Comparison of ENCODE assay signal across 21 cellular contexts in genomic region chr17:31917065-31917529, GRCh38. TPM values are rescaled to one million over a fixed set of nuclear protein-coding genes. Genes with fewer than 3 reads are reported as not detected.
A peak's percentile ranks its signal among the peaks of the same experiment; 100 is the strongest.
DNase-seq lines count a peak whose midpoint lies in the region; ATAC-seq and TF ChIP-seq lines count a peak whose summit lies in the region.
"Had no signal": no experiment of that assay in that cellular context is flagged by ENCODE, and none has a peak within 500 bp of the region (broad histone marks: within the 10 kb centered on the region; RNA-seq: fewer than 3 reads in every experiment).

No MANE protein-coding gene starts in this region.

- no peaks in the 10 kb centered on the region for H3K9me3 Mint-ChIP-seq in stimulated activated effector memory CD8-positive, alpha-beta T cell treated with anti-CD3 and anti-CD28 coated beads, Interleukin-12 subunit alpha, Interleukin-12 subunit beta, amount 100 ng/mL, for 72 hours
- H3K9me3 Mint-ChIP-seq: activated T-cell treated with anti-CD3 and anti-CD28 coated beads, Interleukin-2, amount 50 U/mL, for 4 hours; CD4-positive, alpha-beta T cell; dendritic cell treated with granulocyte-macrophage colony-stimulating factor and Interleukin-4, amounts not matched to agents 40 ng/mL and 50 ng/mL, for 4 days had no signal

- H3K4me3 ChIP-seq in ascending aorta: peak overlapping the region; percentile 27 to 48
- H3K4me3 ChIP-seq: HAP-1 had no signal

- no peak overlapping the region for H3K4me3 Mint-ChIP-seq in stimulated activated effector memory CD8-positive, alpha-beta T cell treated with anti-CD3 and anti-CD28 coated beads, Interleukin-12 subunit alpha, Interleukin-12 subunit beta, amount 100 ng/mL, for 72 hours
- H3K4me3 Mint-ChIP-seq: activated T-cell treated with anti-CD3 and anti-CD28 coated beads, Interleukin-2, amount 50 U/mL, for 4 hours; CD4-positive, alpha-beta T cell; dendritic cell treated with granulocyte-macrophage colony-stimulating factor and Interleukin-4, amounts not matched to agents 40 ng/mL and 50 ng/mL, for 4 days had no signal

- H3K27ac ChIP-seq in ascending aorta: no peak overlapping the region
- H3K27ac ChIP-seq: 22Rv1, HL-60 had no signal

- intact Hi-C loops in ascending aorta (cut with DNase I): no loop called here

- peak; percentile 27 for DNase-seq in DMS53 (lab: John Stamatoyannopoulos, UW)
- DNase-seq in DMS53 treated with DMSO at 0.1 percent for 48 hours (lab: John Stamatoyannopoulos, UW; ENCODE audit: unreplicated experiment): no peak
- DNase-seq in ascending aorta (ENCODE audit: low spot score in 2 of 2): peak in 1 of 2 donors; percentile 37
- DNase-seq in left lobe of liver (ENCODE audit: low spot score): no peak
- no peak for DNase-seq in stimulated activated effector memory CD8-positive, alpha-beta T cell treated with anti-CD3 and anti-CD28 coated beads, Interleukin-12 subunit alpha, Interleukin-12 subunit beta, amount 100 ng/mL, for 72 hours (ENCODE audit: low spot score in 2 of 2)
- no peak for DNase-seq in NCI-H1092 treated with DMSO at 0.1 percent for 48 hours (lab: John Stamatoyannopoulos, UW)
- DNase-seq: activated CD4-positive, CD25-positive, alpha-beta regulatory T cell; activated T-cell treated with anti-CD3 and anti-CD28 coated beads, Interleukin-2, amount 50 U/mL, for 4 hours; amygdala; CD4-positive, alpha-beta T cell; NCI-H146; NCI-H446; OCI-M1; stimulated activated CD4-positive, alpha-beta T cell treated with anti-CD3 and anti-CD28 coated beads, Interleukin-1b, Interleukin-23, amount 100 ng/mL, for 48 hours had no signal

- no peaks in the 10 kb centered on the region for H3K4me1 ChIP-seq in ascending aorta

- no peaks in the 10 kb centered on the region for H3K4me1 Mint-ChIP-seq in stimulated activated effector memory CD8-positive, alpha-beta T cell treated with anti-CD3 and anti-CD28 coated beads, Interleukin-12 subunit alpha, Interleukin-12 subunit beta, amount 100 ng/mL, for 72 hours

- ATAC-seq in left lobe of liver (peak; percentile 93), GM19023 (IDR thresholded peaks at IDR 0.05; ENCODE audit: unreplicated experiment) (no peak), HG03469 (IDR thresholded peaks at IDR 0.05; ENCODE audit: unreplicated experiment) (no peak)
- ATAC-seq in stimulated activated effector memory CD8-positive, alpha-beta T cell treated with anti-CD3 and anti-CD28 coated beads, Interleukin-12 subunit alpha, Interleukin-12 subunit beta, amount 100 ng/mL, for 72 hours: peak; percentile 11

- H3K36me3 Mint-ChIP-seq in stimulated activated effector memory CD8-positive, alpha-beta T cell treated with anti-CD3 and anti-CD28 coated beads, Interleukin-12 subunit alpha, Interleukin-12 subunit beta, amount 100 ng/mL, for 72 hours: no peaks in the 10 kb centered on the region

- H3K27ac Mint-ChIP-seq in stimulated activated effector memory CD8-positive, alpha-beta T cell treated with anti-CD3 and anti-CD28 coated beads, Interleukin-12 subunit alpha, Interleukin-12 subunit beta, amount 100 ng/mL, for 72 hours: no peak overlapping the region
- H3K27ac Mint-ChIP-seq: CD4-positive, alpha-beta T cell; dendritic cell treated with granulocyte-macrophage colony-stimulating factor and Interleukin-4, amounts not matched to agents 40 ng/mL and 50 ng/mL, for 4 days; progenitor cell of endocrine pancreas had no signal

- no peaks in the 10 kb centered on the region for H3K9me3 ChIP-seq in ascending aorta
- H3K9me3 ChIP-seq: HAP-1 had no signal

- peaks cover 11% of the 10 kb centered on the region for H3K27me3 ChIP-seq in ascending aorta

- no peaks in the 10 kb centered on the region for H3K36me3 ChIP-seq in ascending aorta
- H3K36me3 ChIP-seq: HAP-1 had no signal

- TF ChIP-seq CTCF in ascending aorta (IDR thresholded peaks at IDR 0.05): no peak

RNA-seq across cellular contexts. Expression of gene UTP6, which starts 15.6 kb away (rescaled TPM):
- 64.3 TPM for total RNA-seq in ascending aorta
- total RNA-seq in left lobe of liver: 20.6 TPM

RNA-seq across cellular contexts. Expression of gene SUZ12, which starts 19.7 kb away (rescaled TPM):
- 6.5 TPM for total RNA-seq in ascending aorta
- total RNA-seq in left lobe of liver: 8.3 TPM

RNA-seq across cellular contexts. Expression of gene COPRS, which starts 58.1 kb away (rescaled TPM):
- total RNA-seq in ascending aorta (92.1 TPM), left lobe of liver (20.4 TPM)

Comparison
In these comparisons a context has a peak if more than half of its experiments do, and no peak if none do; other contexts are left out.
1. ATAC-seq: peak in left lobe of liver (single experiment) and stimulated activated effector memory CD8-positive, alpha-beta T cell treated with anti-CD3 and anti-CD28 coated beads, Interleukin-12 subunit alpha, Interleukin-12 subunit beta, amount 100 ng/mL, for 72 hours (single experiment); none in GM19023 (single experiment) and HG03469 (single experiment).